25 cellular contexts compared by ENCODE assay signal in genomic region chr4:8475751-8476575, GRCh38.
"Had no signal": no experiment of that assay in that cellular context is flagged by ENCODE, and none has a peak within 500 bp of the region (broad histone marks: within the 10 kb centered on the region; RNA-seq: fewer than 3 reads in every experiment).

No MANE protein-coding gene starts in this region.

- H3K27me3 ChIP-seq: MG63 had no signal

- H3K4me1 Mint-ChIP-seq: activated naive CD8-positive, alpha-beta T cell treated with anti-CD3 and anti-CD28 coated beads for 36 hours had no signal

- H3K27ac Mint-ChIP-seq: activated CD8-positive, alpha-beta T cell treated with anti-CD3 and anti-CD28 coated beads, Interleukin-2, amount 10 ng/mL, durations not matched to agents 7 days and 5 days; activated naive CD8-positive, alpha-beta T cell treated with anti-CD3 and anti-CD28 coated beads for 36 hours; activated T-helper 1 cell treated with anti-CD3 and anti-CD28 coated beads, Interleukin-12 subunit alpha, Interleukin-12 subunit beta, Interleukin-2, Interleukin-4 antibody, amounts not matched to agents 30 ng/mL and 10 ng/mL and 1 ng/mL, durations not matched to agents 14 hours and 24 hours and 36 hours; T-helper 17 cell had no signal

- H3K4me2 ChIP-seq: PC-9 had no signal

- H3K4me3 Mint-ChIP-seq: activated CD8-positive, alpha-beta T cell treated with anti-CD3 and anti-CD28 coated beads, Interleukin-2, amount 10 ng/mL, durations not matched to agents 7 days and 5 days; activated naive CD8-positive, alpha-beta T cell treated with anti-CD3 and anti-CD28 coated beads for 36 hours; activated T-helper 1 cell treated with anti-CD3 and anti-CD28 coated beads, Interleukin-12 subunit alpha, Interleukin-12 subunit beta, Interleukin-2, Interleukin-4 antibody, amounts not matched to agents 30 ng/mL and 10 ng/mL and 1 ng/mL, durations not matched to agents 14 hours and 24 hours and 36 hours; T-helper 17 cell; WTC11 had no signal

- DNase-seq: activated CD4-positive, alpha-beta T cell treated with anti-CD3 and anti-CD28 coated beads for 48 hours; activated CD4-positive, alpha-beta T cell treated with anti-CD3 and anti-CD28 coated beads, Interleukin-2, amount 50 U/mL, for 4 hours; activated CD4-positive, CD25-positive, alpha-beta regulatory T cell treated with anti-CD3 and anti-CD28 coated beads, Interleukin-2, amount 50 U/mL, for 72 hours; activated CD8-positive, alpha-beta memory T cell treated with anti-CD3 and anti-CD28 coated beads, Interleukin-2, amount 50 U/mL, for 48 hours; activated CD8-positive, alpha-beta T cell treated with anti-CD3 and anti-CD28 coated beads, Interleukin-2, amount 10 ng/mL, durations not matched to agents 7 days and 5 days; activated effector memory CD4-positive, alpha-beta T cell treated with Interleukin-2 at 50 U/mL for 16 hours; activated naive CD4-positive, alpha-beta T cell treated with Interleukin-2 at 50 U/mL for 16 hours; activated naive CD8-positive, alpha-beta T cell treated with anti-CD3 and anti-CD28 coated beads for 36 hours; activated T-cell treated with anti-CD3 and anti-CD28 coated beads, Interleukin-2, amount 50 U/mL, for 1 hour; central memory CD4-positive, alpha-beta T cell; MG63; MV-4-11; NCI-H1092 treated with DMSO at 0.1 percent for 48 hours; NCI-H1417 treated with DMSO at 0.1 percent for 48 hours; NCI-H1694; NCI-H2029; NCI-H345; NCI-H510A; NCI-H69; PC-9; SHP77 treated with DMSO at 0.1 percent for 48 hours; T-helper 17 cell; T-helper 9 cell had no signal

- H2AFZ ChIP-seq: PC-9 had no signal

- H3K9me3 Mint-ChIP-seq: activated naive CD8-positive, alpha-beta T cell treated with anti-CD3 and anti-CD28 coated beads for 36 hours; activated T-helper 1 cell treated with anti-CD3 and anti-CD28 coated beads, Interleukin-12 subunit alpha, Interleukin-12 subunit beta, Interleukin-2, Interleukin-4 antibody, amounts not matched to agents 30 ng/mL and 10 ng/mL and 1 ng/mL, durations not matched to agents 14 hours and 24 hours and 36 hours; WTC11 had no signal

- ATAC-seq: activated CD8-positive, alpha-beta T cell treated with anti-CD3 and anti-CD28 coated beads, Interleukin-2, amount 10 ng/mL, durations not matched to agents 7 days and 5 days; T-helper 17 cell; WTC11 had no signal

- H3K27me3 Mint-ChIP-seq: activated naive CD8-positive, alpha-beta T cell treated with anti-CD3 and anti-CD28 coated beads for 36 hours; T-helper 17 cell had no signal

- H3K9me3 ChIP-seq: MG63 had no signal

- H3K27ac ChIP-seq: PC-9 had no signal

- H3K4me3 ChIP-seq: MG63, PC-9 had no signal
